1 cellular context compared by ENCODE assay signal in genomic region chr1:236020359-236021000, GRCh38.
TF ChIP-seq lines count a peak whose summit lies in the region.

No MANE protein-coding gene starts in this region.

TF ChIP-seq in liver, 16 proteins besides CTCF, POLR2A, EP300 and RAD21:
- no peak for TF ChIP-seq REST (IDR thresholded peaks at IDR 0.05)
- TF ChIP-seq MAX (IDR thresholded peaks at IDR 0.05), result no peak
- no peak for TF ChIP-seq TAF1 (conservative IDR thresholded peaks at IDR 0.05)
- no peak for TF ChIP-seq YY1 (IDR thresholded peaks at IDR 0.05)
- TF ChIP-seq EGR1 (IDR thresholded peaks at IDR 0.05; ENCODE audit: low read depth in 2 of 2), result no peak
